8 cellular contexts compared by ENCODE assay signal in the genomic region with DNA sequence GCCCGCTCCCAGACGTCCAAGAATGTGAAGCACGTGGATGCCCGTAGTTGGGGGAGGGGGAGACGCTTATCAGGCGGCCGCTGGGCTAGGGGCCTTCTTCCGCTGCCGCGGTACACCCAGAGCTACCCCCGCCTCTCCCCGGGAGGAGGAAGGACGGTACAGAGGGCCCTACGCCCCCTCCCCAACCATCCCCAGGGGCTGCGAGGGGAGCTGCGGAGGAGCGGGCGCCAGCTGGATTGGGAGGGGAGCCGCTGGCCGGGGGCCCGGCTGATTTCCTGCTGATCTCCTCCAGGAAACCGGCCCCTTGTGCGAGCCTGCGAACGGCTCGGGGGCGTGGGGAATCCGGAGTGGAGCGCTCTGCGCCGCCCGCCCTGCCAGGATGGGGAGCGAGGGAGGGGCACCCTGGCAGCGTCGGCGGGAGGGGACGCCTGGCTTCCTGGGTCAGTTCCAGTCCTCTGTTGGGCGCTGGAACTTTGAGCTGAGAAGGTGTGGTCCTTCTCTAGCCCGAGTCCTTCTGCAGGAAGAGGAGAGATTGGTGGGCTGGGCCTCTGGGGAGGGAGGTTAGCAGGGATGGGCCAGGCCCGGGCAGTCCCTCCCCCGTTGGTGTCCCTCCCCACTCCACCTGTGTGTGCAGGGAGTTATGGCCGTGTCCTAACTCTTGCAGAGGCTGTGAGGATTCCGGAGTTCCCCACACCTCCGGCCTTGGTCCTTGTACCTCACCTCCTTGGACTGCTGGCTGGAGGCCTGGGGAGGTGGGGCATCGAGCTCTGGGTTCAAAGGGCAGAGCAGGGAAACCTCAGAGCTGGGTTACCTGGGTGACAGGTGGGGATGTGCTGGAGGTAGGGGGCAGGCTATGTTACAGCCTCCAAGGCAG. TPM values are rescaled to one million over a fixed set of nuclear protein-coding genes. Genes with fewer than 3 reads are reported as not detected.
DNase-seq lines count a peak whose midpoint lies in the region; ATAC-seq and TF ChIP-seq lines count a peak whose summit lies in the region.

No MANE protein-coding gene starts in this region.

- H3K27ac ChIP-seq in HUES6 (ENCODE audit: low read depth, low read length) = peak overlapping the region; percentile 74; the same call in 1 of the 2 replicates
- H3K27ac ChIP-seq in naive thymus-derived CD4-positive, alpha-beta T cell (ENCODE audit: low read depth, low read length) = peak overlapping the region; percentile 69

- H3K4me1 ChIP-seq in BE2C = peaks cover 77% of the 10 kb centered on the region
- H3K4me1 ChIP-seq in HUES6 (ENCODE audit: control insufficient read depth, insufficient read depth, low read length) = peaks cover 66% of the 10 kb centered on the region
- H3K4me1 ChIP-seq in naive thymus-derived CD4-positive, alpha-beta T cell (ENCODE audit: control insufficient read depth in 2 of 2, insufficient read depth in 2 of 2, low read length in 2 of 2) = peaks cover 60 to 66% of the 10 kb centered on the region in 2 donors

- peaks cover 79% of the 10 kb centered on the region for H3K4me1 Mint-ChIP-seq in activated CD4-positive, alpha-beta memory T cell treated with anti-CD3 and anti-CD28 coated beads, Interleukin-2, amount 10 ng/mL, durations not matched to agents 7 days and 5 days
- H3K4me1 Mint-ChIP-seq in naive thymus-derived CD4-positive, alpha-beta T cell = peaks cover 33 to 85% (median 59%) of the 10 kb centered on the region in 7 donors

- CTCF ChIA-PET in activated CD4-positive, alpha-beta memory T cell treated with anti-CD3 and anti-CD28 coated beads, Interleukin-2, amount 10 ng/mL, durations not matched to agents 7 days and 5 days (lab: Charles Lee) = interaction anchor here (0.7 to 2.4 kb wide), 5 partner anchors 9 to 44 kb away, joined by 3 to 10 read pairs (median 3); no protein-coding TSS in a partner anchor
- CTCF ChIA-PET in naive thymus-derived CD4-positive, alpha-beta T cell (lab: Charles Lee) = interaction anchor here (0.6 to 3.3 kb wide), 7 partner anchors 8 to 192 kb away, joined by 3 to 25 read pairs (median 5); no protein-coding TSS in a partner anchor

- H3K9ac ChIP-seq in HUES6 (ENCODE audit: low read length) = peak overlapping the region; percentile 76

- DNase-seq in BE2C (peak; percentile 38), fibroblast of gingiva (ENCODE audit: low read depth) (peak; percentile 24), globus pallidus (ENCODE audit: low spot score) (no peak)
- DNase-seq in activated CD4-positive, alpha-beta memory T cell treated with anti-CD3 and anti-CD28 coated beads, Interleukin-2, amount 10 ng/mL, durations not matched to agents 7 days and 5 days = peak; percentile 34
- peak in 4 of 9 donors; percentile 23 to 38 (median 36) for DNase-seq in naive thymus-derived CD4-positive, alpha-beta T cell

- POLR2A ChIA-PET in activated CD4-positive, alpha-beta memory T cell treated with anti-CD3 and anti-CD28 coated beads, Interleukin-2, amount 10 ng/mL, durations not matched to agents 7 days and 5 days (lab: Charles Lee) = interaction anchor here (0.6 to 3.6 kb wide), 14 partner anchors 9 to 232 kb away, joined by 3 to 14 read pairs (median 4); partner anchors contain the start of genes CDC6, TOP2A and WIPF2
- POLR2A ChIA-PET in naive thymus-derived CD4-positive, alpha-beta T cell (lab: Charles Lee) = interaction anchor here (0.7 to 34.9 kb wide), 7 partner anchors 9 to 207 kb away, joined by 3 to 742 read pairs (median 4); partner anchors contain the start of gene RARA

- H3K4me3 ChIP-seq in BE2C (ENCODE audit: low read depth, low read length) = peak overlapping the region; percentile 51
- peak overlapping the region; percentile 88 for H3K4me3 ChIP-seq in HUES6 (ENCODE audit: low read depth, low read length)
- H3K4me3 ChIP-seq in naive thymus-derived CD4-positive, alpha-beta T cell (ENCODE audit: low read length) = peak overlapping the region; percentile 57

- H3K36me3 ChIP-seq in BE2C (peaks cover 28% of the 10 kb centered on the region), HUES6 (ENCODE audit: control insufficient read depth, insufficient read depth, low read length) (no peaks in the 10 kb centered on the region; the same call in 1 of the 2 replicates)
- H3K36me3 ChIP-seq in naive thymus-derived CD4-positive, alpha-beta T cell (ENCODE audit: control insufficient read depth in 2 of 3, insufficient read depth in 3 of 3, low read length in 3 of 3) = peaks cover 0 to 17% (median 4%) of the 10 kb centered on the region in 3 experiments

- H3K4me3 Mint-ChIP-seq in activated CD4-positive, alpha-beta memory T cell treated with anti-CD3 and anti-CD28 coated beads, Interleukin-2, amount 10 ng/mL, durations not matched to agents 7 days and 5 days = peak overlapping the region; percentile 28
- H3K4me3 Mint-ChIP-seq in naive thymus-derived CD4-positive, alpha-beta T cell = peak overlapping the region; percentile 46 to 85 (median 78)

- H3K27me3 ChIP-seq in BE2C (no peaks in the 10 kb centered on the region), HUES6 (ENCODE audit: control insufficient read depth, insufficient read depth, low read length) (peaks cover 81% of the 10 kb centered on the region)
- no peaks in the 10 kb centered on the region for H3K27me3 ChIP-seq in naive thymus-derived CD4-positive, alpha-beta T cell (ENCODE audit: control insufficient read depth in 2 of 2, insufficient read depth in 2 of 2, low read length in 2 of 2)

- no peaks in the 10 kb centered on the region for H3K9me3 Mint-ChIP-seq in activated CD4-positive, alpha-beta memory T cell treated with anti-CD3 and anti-CD28 coated beads, Interleukin-2, amount 10 ng/mL, durations not matched to agents 7 days and 5 days
- H3K9me3 Mint-ChIP-seq in naive thymus-derived CD4-positive, alpha-beta T cell = no peaks in the 10 kb centered on the region

- no peak for ATAC-seq in naive thymus-derived CD4-positive, alpha-beta T cell
- ATAC-seq in HG02571 (IDR thresholded peaks at IDR 0.05; ENCODE audit: unreplicated experiment) (no peak), HG02938 (IDR thresholded peaks at IDR 0.05; ENCODE audit: unreplicated experiment) (no peak)

- H3K27ac Mint-ChIP-seq in activated CD4-positive, alpha-beta memory T cell treated with anti-CD3 and anti-CD28 coated beads, Interleukin-2, amount 10 ng/mL, durations not matched to agents 7 days and 5 days = peak overlapping the region; percentile 64
- H3K27ac Mint-ChIP-seq in naive thymus-derived CD4-positive, alpha-beta T cell = peak overlapping the region; percentile 19 to 89 (median 83)

- H3K36me3 Mint-ChIP-seq in activated CD4-positive, alpha-beta memory T cell treated with anti-CD3 and anti-CD28 coated beads, Interleukin-2, amount 10 ng/mL, durations not matched to agents 7 days and 5 days (ENCODE audit: low read depth) = peaks cover 48% of the 10 kb centered on the region
- peaks cover 0 to 24% (median 5%) of the 10 kb centered on the region in 5 donors for H3K36me3 Mint-ChIP-seq in naive thymus-derived CD4-positive, alpha-beta T cell

- no peak for TF ChIP-seq CTCF in BE2C (IDR thresholded peaks at IDR 0.05; ENCODE audit: low read depth, low read length)

- H3K9me3 ChIP-seq in BE2C (no peaks in the 10 kb centered on the region), HUES6 (ENCODE audit: control insufficient read depth, insufficient read depth, low read depth, low read length) (no peaks in the 10 kb centered on the region)
- no peaks in the 10 kb centered on the region for H3K9me3 ChIP-seq in naive thymus-derived CD4-positive, alpha-beta T cell (ENCODE audit: control insufficient read depth in 2 of 3, low read length in 3 of 3)

- intact Hi-C loops in naive thymus-derived CD4-positive, alpha-beta T cell (cut with micrococcal nuclease) = no loop called here

- no peaks in the 10 kb centered on the region for H3K27me3 Mint-ChIP-seq in activated CD4-positive, alpha-beta memory T cell treated with anti-CD3 and anti-CD28 coated beads, Interleukin-2, amount 10 ng/mL, durations not matched to agents 7 days and 5 days
- H3K27me3 Mint-ChIP-seq in naive thymus-derived CD4-positive, alpha-beta T cell = no peaks in the 10 kb centered on the region

RNA-seq across cellular contexts. Expression of gene GJD3, which starts 19.1 kb away (rescaled TPM):
- 11.3 TPM for polyA plus RNA-seq in BE2C (2012; ENCODE audit: insufficient read depth, insufficient read length, low read depth)
- total RNA-seq in activated CD4-positive, alpha-beta memory T cell treated with anti-CD3 and anti-CD28 coated beads, Interleukin-2, amount 10 ng/mL, durations not matched to agents 7 days and 5 days = not detected
- total RNA-seq in naive thymus-derived CD4-positive, alpha-beta T cell = under 1 TPM in 1 of 5 experiments, not detected in 4; 0.27 TPM
- not detected for polyA plus RNA-seq in naive thymus-derived CD4-positive, alpha-beta T cell

RNA-seq across cellular contexts. Expression of gene RARA, which starts 36.4 kb away (rescaled TPM):
- polyA plus RNA-seq in BE2C (2012; ENCODE audit: insufficient read depth, insufficient read length, low read depth) = 141 TPM
- 10 to 100 TPM; 65.2 to 65.5 TPM for total RNA-seq in activated CD4-positive, alpha-beta memory T cell treated with anti-CD3 and anti-CD28 coated beads, Interleukin-2, amount 10 ng/mL, durations not matched to agents 7 days and 5 days
- total RNA-seq in naive thymus-derived CD4-positive, alpha-beta T cell = 100 to 1,000 TPM in 1 of 5 experiments, 10 to 100 TPM in 4; 40.0 to 115 (median 43.8) TPM
- polyA plus RNA-seq in naive thymus-derived CD4-positive, alpha-beta T cell = 10 to 100 TPM in 1 of 2 donors, 1 to 10 TPM in 1; 6.7 to 16.5 TPM

RNA-seq across cellular contexts. Expression of gene CDC6, which starts 57.7 kb away (rescaled TPM):
- 7.1 TPM for polyA plus RNA-seq in BE2C (2012; ENCODE audit: insufficient read depth, insufficient read length, low read depth)
- 10 to 100 TPM; 67.5 to 69.9 TPM for total RNA-seq in activated CD4-positive, alpha-beta memory T cell treated with anti-CD3 and anti-CD28 coated beads, Interleukin-2, amount 10 ng/mL, durations not matched to agents 7 days and 5 days
- total RNA-seq in naive thymus-derived CD4-positive, alpha-beta T cell = 10 to 100 TPM in 1 of 5 experiments, 1 to 10 TPM in 1, under 1 TPM in 3; 0.51 to 73.6 (median 0.85) TPM
- under 1 TPM; 0.09 to 0.24 TPM for polyA plus RNA-seq in naive thymus-derived CD4-positive, alpha-beta T cell
